ENCODE assay signal across 14 cellular contexts in genomic region chr4:147723316-147723715, GRCh38. TPM values are rescaled to one million over a fixed set of nuclear protein-coding genes. Genes with fewer than 3 reads are reported as not detected.
DNase-seq lines count a peak whose midpoint lies in the region; ATAC-seq and TF ChIP-seq lines count a peak whose summit lies in the region.
"Had no signal": no experiment of that assay in that cellular context is flagged by ENCODE, and none has a peak within 500 bp of the region (broad histone marks: within the 10 kb centered on the region; RNA-seq: fewer than 3 reads in every experiment).

No MANE protein-coding gene starts in this region.

- H3K27me3 ChIP-seq in body of pancreas (no peaks in the 10 kb centered on the region), left lung (no peaks in the 10 kb centered on the region), prostate gland (replicated peaks; ENCODE audit: insufficient read depth) (no peaks in the 10 kb centered on the region)

- intact Hi-C loops in body of pancreas (cut with DNase I) (no loop called here), left lung (cut with DNase I) (no loop called here), sciatic nerve (cut with DNase I) (no loop called here), prostate gland (cut with DNase I) (no loop called here)

- H3K27ac ChIP-seq in body of pancreas, result no peak overlapping the region
- H3K27ac ChIP-seq in left lung, result no peak overlapping the region
- no peak overlapping the region for H3K27ac ChIP-seq in prostate gland
- H3K27ac ChIP-seq: PC-9 had no signal

- H3K4me1 ChIP-seq in body of pancreas (no peaks in the 10 kb centered on the region), left lung (no peaks in the 10 kb centered on the region), prostate gland (replicated peaks) (no peaks in the 10 kb centered on the region)
- H3K4me1 ChIP-seq: Caco-2 had no signal

- DNase-seq in GM03348 (ENCODE audit: low spot score) (peak; percentile 43), body of pancreas (peak in 1 of 4 donors; percentile 22), left lung (no peak), sciatic nerve (ENCODE audit: low spot score) (no peak), NCI-H524 (lab: John Stamatoyannopoulos, UW) (no peak), prostate gland (ENCODE audit: low spot score) (no peak)
- no peak for DNase-seq in NK-92 treated with Interleukin-12 subunit alpha and Interleukin-12 subunit beta, amount 100 ng/mL, for 24 hours (lab: John Stamatoyannopoulos, UW)
- no peak for DNase-seq in stimulated activated CD4-positive, alpha-beta T cell treated with anti-CD3 and anti-CD28 coated beads, Interleukin-4, amount 100 ng/mL, for 1 hour
- DNase-seq: activated CD4-positive, CD25-positive, alpha-beta regulatory T cell; activated naive CD4-positive, alpha-beta T cell; NCI-H187; NCI-H524 treated with DMSO at 0.1 percent for 48 hours; PC-9 had no signal

- H3K4me3 ChIP-seq in body of pancreas, result no peak overlapping the region
- H3K4me3 ChIP-seq in left lung, result no peak overlapping the region
- no peak overlapping the region for H3K4me3 ChIP-seq in prostate gland
- H3K4me3 ChIP-seq: PC-9 had no signal

- ATAC-seq in body of pancreas (peak; percentile 52), left lung (peak; percentile 19), sciatic nerve (peak; percentile 66)

- no peak for TF ChIP-seq POLR2A in body of pancreas (IDR thresholded peaks at IDR 0.05)
- TF ChIP-seq POLR2A in prostate gland (IDR thresholded peaks at IDR 0.05), result no peak

- TF ChIP-seq CTCF in body of pancreas (IDR thresholded peaks at IDR 0.05), result no peak
- no peak for TF ChIP-seq CTCF in left lung (IDR thresholded peaks at IDR 0.05)
- TF ChIP-seq CTCF in prostate gland (IDR thresholded peaks at IDR 0.05), result no peak

- H3K9me3 ChIP-seq in body of pancreas (no peaks in the 10 kb centered on the region), left lung (no peaks in the 10 kb centered on the region), prostate gland (no peaks in the 10 kb centered on the region)
- H3K9me3 ChIP-seq: Caco-2 had no signal

- 47 to 55% methylated on average over 4 of the region's 4 CpGs for WGBS in body of pancreas, 2 donors
- 59% methylated on average over 4 of the region's 4 CpGs for WGBS in prostate gland

- H3K36me3 ChIP-seq in body of pancreas (replicated peaks in 1 of 2; ENCODE audit: insufficient read depth in 1 of 2, low read depth in 2 of 2), result no peaks in the 10 kb centered on the region
- no peaks in the 10 kb centered on the region for H3K36me3 ChIP-seq in left lung
- H3K36me3 ChIP-seq in prostate gland, result no peaks in the 10 kb centered on the region

RNA-seq across cellular contexts. Expression of gene ARHGAP10, which starts 8.6 kb away (rescaled TPM):
- 10 to 100 TPM; 23.9 to 28.7 TPM for total RNA-seq in body of pancreas
- 10 to 100 TPM; 22.0 to 25.4 TPM for total RNA-seq in left lung
- 89.2 TPM for total RNA-seq in sciatic nerve
- total RNA-seq in prostate gland, result 10 to 100 TPM; 30.3 to 69.6 TPM

RNA-seq across cellular contexts. Expression of gene PRMT9, which starts 39.4 kb away (rescaled TPM):
- total RNA-seq in body of pancreas, result 1 to 10 TPM; 3.0 to 5.7 TPM
- 1 to 10 TPM; 7.4 to 8.9 TPM for total RNA-seq in left lung
- total RNA-seq in sciatic nerve, result 12.9 TPM
- total RNA-seq in prostate gland, result 10 to 100 TPM; 10.4 to 15.7 TPM
